ENCODE assay signal across 35 cellular contexts in the genomic region with DNA sequence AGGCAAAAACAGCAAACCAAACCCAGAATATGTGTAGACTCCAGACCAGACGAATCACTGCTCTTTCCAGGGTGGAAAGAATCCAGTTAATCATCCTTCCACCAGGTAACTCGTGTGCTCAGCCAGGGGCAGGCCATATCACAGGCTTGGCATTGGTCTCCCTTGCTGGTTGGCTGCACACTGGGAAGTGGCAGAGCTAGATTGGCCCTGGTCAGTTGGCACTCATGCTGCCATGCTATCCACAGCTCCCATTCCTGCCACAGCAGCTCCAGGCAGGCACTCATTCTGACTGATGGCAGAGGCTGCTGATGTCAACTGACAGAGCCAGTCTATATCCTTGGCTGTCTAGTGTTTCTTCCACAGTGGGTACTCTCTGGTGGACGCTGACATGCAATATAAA. TPM values are rescaled to one million over a fixed set of nuclear protein-coding genes. Genes with fewer than 3 reads are reported as not detected.
"Had no signal": no experiment of that assay in that cellular context is flagged by ENCODE, and none has a peak within 500 bp of the region (broad histone marks: within the 10 kb centered on the region; RNA-seq: fewer than 3 reads in every experiment).

No MANE protein-coding gene starts in this region.

- H2AFZ ChIP-seq: hepatocyte, parathyroid adenoma had no signal

- DNase-seq: effector CD8-positive, alpha-beta T cell; foreskin fibroblast; gastrocnemius medialis; mesenchymal stem cell; mucosa of descending colon; naive B cell; stimulated activated CD4-positive, alpha-beta T cell treated with anti-CD3 and anti-CD28 coated beads, Interleukin-12 subunit alpha, Interleukin-12 subunit beta, amount 100 ng/mL, for 4 hours; stimulated activated CD4-positive, alpha-beta T cell treated with anti-CD3 and anti-CD28 coated beads, Interleukin-1b, Interleukin-23, amount 100 ng/mL, for 48 hours; stimulated activated CD4-positive, alpha-beta T cell treated with anti-CD3 and anti-CD28 coated beads, Interleukin-4, amount 100 ng/mL, for 1 hour; stimulated activated naive CD4-positive, alpha-beta T cell; stimulated activated naive CD8-positive, alpha-beta T cell treated with anti-CD3 and anti-CD28 coated beads, Interleukin-15, amount 100 ng/mL, for 72 hours; tibial artery had no signal

- H3K4me3 ChIP-seq: gastrocnemius medialis, hepatocyte, mucosa of descending colon, smooth muscle cell, suprapubic skin, tibial artery had no signal

- H3K9me3 Mint-ChIP-seq: dendritic cell treated with granulocyte-macrophage colony-stimulating factor and Interleukin-4, amounts not matched to agents 40 ng/mL and 50 ng/mL, for 4 days; endodermal cell; mesothelial cell of epicardium; naive B cell; natural killer cell treated with Interleukin-12 subunit alpha and Interleukin-12 subunit beta and Interleukin-15 and Interleukin-18, amount 100 ng/mL, for 72 hours; neural crest cell; type B pancreatic cell had no signal

- H3K27me3 Mint-ChIP-seq: stimulated activated naive CD8-positive, alpha-beta T cell treated with anti-CD3 and anti-CD28 coated beads, Interleukin-15, amount 100 ng/mL, for 72 hours had no signal

- H3K36me3 ChIP-seq: gastrocnemius medialis, neutrophil, suprapubic skin, tibial artery had no signal

- H3K27me3 ChIP-seq: gastrocnemius medialis had no signal

- ATAC-seq: esophagus mucosa; gastrocnemius medialis; mucosa of descending colon; stimulated activated naive CD8-positive, alpha-beta T cell treated with anti-CD3 and anti-CD28 coated beads, Interleukin-15, amount 100 ng/mL, for 72 hours had no signal

- H3K36me3 Mint-ChIP-seq: mesothelial cell of epicardium; naive B cell; natural killer cell treated with Interleukin-12 subunit alpha and Interleukin-12 subunit beta and Interleukin-15 and Interleukin-18, amount 100 ng/mL, for 72 hours; type B pancreatic cell had no signal

- FAIRE-seq: colon, urothelium cell line had no signal

- H3K79me2 ChIP-seq: hepatocyte, parathyroid adenoma had no signal

- H3K9me3 ChIP-seq: gastrocnemius medialis, mucosa of descending colon, neutrophil, suprapubic skin, tibial artery had no signal

- H3K4me2 ChIP-seq: hepatocyte, smooth muscle cell had no signal

- H3K4me3 Mint-ChIP-seq: dendritic cell treated with granulocyte-macrophage colony-stimulating factor and Interleukin-4, amounts not matched to agents 40 ng/mL and 50 ng/mL, for 4 days; endodermal cell; mesothelial cell of epicardium; naive B cell; natural killer cell treated with Interleukin-12 subunit alpha and Interleukin-12 subunit beta and Interleukin-15 and Interleukin-18, amount 100 ng/mL, for 72 hours; neural crest cell; stimulated activated naive CD8-positive, alpha-beta T cell treated with anti-CD3 and anti-CD28 coated beads, Interleukin-15, amount 100 ng/mL, for 72 hours; type B pancreatic cell had no signal

- H3K27ac ChIP-seq: epithelial cell of prostate, gastrocnemius medialis, hepatocyte, neutrophil, parathyroid adenoma, suprapubic skin, tibial artery had no signal

- H3K27ac Mint-ChIP-seq: dendritic cell treated with granulocyte-macrophage colony-stimulating factor and Interleukin-4, amounts not matched to agents 40 ng/mL and 50 ng/mL, for 4 days; endodermal cell; mesothelial cell of epicardium; natural killer cell treated with Interleukin-12 subunit alpha and Interleukin-12 subunit beta and Interleukin-15 and Interleukin-18, amount 100 ng/mL, for 72 hours; progenitor cell of endocrine pancreas; stimulated activated naive CD8-positive, alpha-beta T cell treated with anti-CD3 and anti-CD28 coated beads, Interleukin-15, amount 100 ng/mL, for 72 hours; type B pancreatic cell had no signal

- H3K9ac ChIP-seq: parathyroid adenoma had no signal

- H3K4me1 Mint-ChIP-seq: endodermal cell, mesothelial cell of epicardium had no signal

- H3K4me1 ChIP-seq: gastrocnemius medialis, parathyroid adenoma had no signal

RNA-seq across cellular contexts. Expression of gene GDF10, which starts 9.7 kb away (rescaled TPM):
- total RNA-seq: endodermal cell; esophagus mucosa; glomerular endothelial cell; kidney epithelial cell; natural killer cell treated with Interleukin-12 subunit alpha and Interleukin-12 subunit beta and Interleukin-15 and Interleukin-18, amount 100 ng/mL, for 72 hours; progenitor cell of endocrine pancreas had no signal

RNA-seq across cellular contexts. Expression of gene GDF2, which starts 31.9 kb away (rescaled TPM):
- total RNA-seq: cerebellum; endodermal cell; esophagus mucosa; gastrocnemius medialis; glomerular endothelial cell; hepatocyte; kidney epithelial cell; lower leg skin; lung microvascular endothelial cell; mesothelial cell of epicardium; mucosa of descending colon; natural killer cell treated with Interleukin-12 subunit alpha and Interleukin-12 subunit beta and Interleukin-15 and Interleukin-18, amount 100 ng/mL, for 72 hours; neural crest cell; omental fat pad; progenitor cell of endocrine pancreas; sciatic nerve; smooth muscle cell; suprapubic skin had no signal
- polyA plus RNA-seq: smooth muscle cell had no signal

RNA-seq across cellular contexts. Expression of gene RBP3, which starts 57.8 kb away (rescaled TPM):
- total RNA-seq: cerebellum; endodermal cell; esophagus mucosa; gastrocnemius medialis; glomerular endothelial cell; kidney epithelial cell; lower leg skin; lung microvascular endothelial cell; mesothelial cell of epicardium; mucosa of descending colon; natural killer cell treated with Interleukin-12 subunit alpha and Interleukin-12 subunit beta and Interleukin-15 and Interleukin-18, amount 100 ng/mL, for 72 hours; neural crest cell; omental fat pad; sciatic nerve; smooth muscle cell; suprapubic skin had no signal
- polyA plus RNA-seq: smooth muscle cell had no signal
